Comparison of ENCODE assay signal across 17 cellular contexts in genomic region chr5:136769093-136769492, GRCh38.
"Had no signal": no experiment of that assay in that cellular context is flagged by ENCODE, and none has a peak within 500 bp of the region (broad histone marks: within the 10 kb centered on the region; RNA-seq: fewer than 3 reads in every experiment).

No MANE protein-coding gene starts in this region.

- H3K4me3 Mint-ChIP-seq: nephron had no signal

- H3K27me3 ChIP-seq: left lung, uterus had no signal

- DNase-seq: activated CD4-positive, alpha-beta T cell treated with anti-CD3 and anti-CD28 coated beads for 4 hours; activated naive CD4-positive, alpha-beta T cell treated with Interleukin-2 at 50 U/mL for 16 hours; esophagus squamous epithelium; foreskin fibroblast; head of caudate nucleus; islet precursor cell; stimulated activated CD4-positive, alpha-beta T cell treated with anti-CD3 and anti-CD28 coated beads, Interleukin-15, amount 100 ng/mL, for 24 hours; stimulated activated CD4-positive, alpha-beta T cell treated with anti-CD3 and anti-CD28 coated beads, Interleukin-4, amount 100 ng/mL, for 24 hours; stomach; T1000; uterus had no signal

- H3K36me3 ChIP-seq: esophagus squamous epithelium, left lung, stomach, thoracic aorta, uterus had no signal

- FAIRE-seq: astrocyte, colon had no signal

- H3K9me3 ChIP-seq: esophagus squamous epithelium, left lung, stomach, thoracic aorta, uterus had no signal

- H3K4me3 ChIP-seq: esophagus squamous epithelium, left lung, stomach, thoracic aorta, uterus had no signal

- H3K9me3 Mint-ChIP-seq: nephron had no signal

- H3K4me1 ChIP-seq: esophagus squamous epithelium, left lung, stomach, uterus had no signal

- H3K27ac ChIP-seq: esophagus squamous epithelium, left lung, stomach, thoracic aorta, uterus, VCaP had no signal
